In the genomic region with DNA sequence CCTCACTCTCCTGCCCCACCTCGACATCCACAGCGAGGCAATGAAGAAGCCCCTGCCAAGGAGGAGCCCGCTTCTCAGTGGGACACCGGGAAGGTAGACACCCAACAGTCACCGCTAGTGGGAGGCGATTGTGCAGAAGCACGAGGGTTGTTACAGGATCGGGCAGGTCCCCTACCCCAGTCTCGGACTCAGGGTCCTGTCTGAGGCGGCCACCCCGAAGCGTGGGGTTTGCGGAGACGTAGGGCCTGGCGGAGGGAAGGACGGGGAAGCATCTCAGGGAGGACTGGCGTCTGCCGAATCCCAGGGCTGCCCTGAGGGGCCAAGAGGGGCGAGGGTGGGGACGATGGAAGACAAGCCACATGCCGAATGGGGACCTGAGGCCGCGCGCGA, we compare ENCODE assay signal across 8 cellular contexts.
A peak's percentile ranks its signal among the peaks of the same experiment; 100 is the strongest.
DNase-seq lines count a peak whose midpoint lies in the region; ATAC-seq and TF ChIP-seq lines count a peak whose summit lies in the region.
"Not testable (repeated sequence)": the region's sequence is repeated elsewhere in the genome, so short reads cannot be mapped to it uniquely, and the experiment has no call there.

No MANE protein-coding gene starts in this region.

- not testable (repeated sequence) for H3K36me3 Mint-ChIP-seq in HFFc6 (ENCODE audit: low read depth)

- H3K27me3 Mint-ChIP-seq in HFFc6 (ENCODE audit: insufficient read depth): not testable (repeated sequence)

- ATAC-seq in GM18502 (IDR thresholded peaks at IDR 0.05; ENCODE audit: poor library complexity, unreplicated experiment) (peak; percentile 30), upper lobe of left lung (ENCODE audit: low FRiP score in 2 of 2) (peak; percentile 53 to 75)

- H3K9me3 ChIP-seq in neutrophil, upper lobe of left lung: not testable (repeated sequence)

- DNase-seq in HFFc6 (peak; percentile 24), HL-60 (ENCODE audit: low read depth in 1 of 2, low spot score in 1 of 2) (peak; percentile 4 to 25)
- peak; percentile 19 for DNase-seq in central memory CD4-positive, alpha-beta T cell
- DNase-seq in upper lobe of left lung: not testable (repeated sequence)

- TF ChIP-seq POLR2A in upper lobe of left lung (IDR thresholded peaks at IDR 0.05): not testable (repeated sequence)

- H3K27ac ChIP-seq in HL-60 (replicated peaks): not testable (repeated sequence)
- H3K27ac ChIP-seq in neutrophil: peak overlapping the region; percentile 93
- H3K27ac ChIP-seq in upper lobe of left lung: peak overlapping the region; percentile 87 to 97 (median 92)

- not testable (repeated sequence) for H3K9me3 Mint-ChIP-seq in HFFc6

- H3K4me1 ChIP-seq in neutrophil (ENCODE audit: control insufficient read depth in 1 of 2, insufficient read depth in 1 of 2, low read depth in 1 of 2, low read length in 1 of 2): peaks cover 14 to 16% of the 10 kb centered on the region in 2 experiments
- H3K4me1 ChIP-seq in upper lobe of left lung: not testable (repeated sequence)

- H3K4me1 Mint-ChIP-seq in HFFc6 (ENCODE audit: low read depth): peaks cover 21% of the 10 kb centered on the region

- H3K4me3 ChIP-seq in HL-60 (replicated peaks; ENCODE audit: insufficient read depth, low read length) (peak overlapping the region; percentile 62), WI38 (ENCODE audit: low read depth, low read length) (peak overlapping the region; percentile 65), iPS-11a (ENCODE audit: low read depth, low read length) (peak overlapping the region; percentile 63), neutrophil (ENCODE audit: low read depth in 1 of 2, low read length in 1 of 2) (peak overlapping the region; percentile 64 to 76), upper lobe of left lung (peak overlapping the region; percentile 15 to 61 (median 58))

- WGBS in upper lobe of left lung, 2 donors: 0 to 1% methylated on average over 7 to 11 of the region's 25 CpGs

- peak overlapping the region; percentile 90 for H3K27ac Mint-ChIP-seq in HFFc6

- H3K27me3 ChIP-seq in HL-60 (ENCODE audit: insufficient read depth, poor library complexity, severe bottlenecking); neutrophil; upper lobe of left lung: not testable (repeated sequence)

- TF ChIP-seq EP300 in upper lobe of left lung (IDR thresholded peaks at IDR 0.05): not testable (repeated sequence)

- H3K4me3 Mint-ChIP-seq in HFFc6: peak overlapping the region; percentile 96

- peak; percentile 20 for TF ChIP-seq CTCF in HFFc6 (IDR thresholded peaks at IDR 0.05)
- TF ChIP-seq CTCF in HL-60 (IDR thresholded peaks at IDR 0.05; ENCODE audit: insufficient read depth, low read length); WI38 (IDR thresholded peaks at IDR 0.05; ENCODE audit: low read depth, low read length); neutrophil (IDR thresholded peaks at IDR 0.05); upper lobe of left lung (IDR thresholded peaks at IDR 0.05): not testable (repeated sequence)

- not testable (repeated sequence) for H3K36me3 ChIP-seq in neutrophil, upper lobe of left lung
